8 cellular contexts compared by ENCODE assay signal in the genomic region with DNA sequence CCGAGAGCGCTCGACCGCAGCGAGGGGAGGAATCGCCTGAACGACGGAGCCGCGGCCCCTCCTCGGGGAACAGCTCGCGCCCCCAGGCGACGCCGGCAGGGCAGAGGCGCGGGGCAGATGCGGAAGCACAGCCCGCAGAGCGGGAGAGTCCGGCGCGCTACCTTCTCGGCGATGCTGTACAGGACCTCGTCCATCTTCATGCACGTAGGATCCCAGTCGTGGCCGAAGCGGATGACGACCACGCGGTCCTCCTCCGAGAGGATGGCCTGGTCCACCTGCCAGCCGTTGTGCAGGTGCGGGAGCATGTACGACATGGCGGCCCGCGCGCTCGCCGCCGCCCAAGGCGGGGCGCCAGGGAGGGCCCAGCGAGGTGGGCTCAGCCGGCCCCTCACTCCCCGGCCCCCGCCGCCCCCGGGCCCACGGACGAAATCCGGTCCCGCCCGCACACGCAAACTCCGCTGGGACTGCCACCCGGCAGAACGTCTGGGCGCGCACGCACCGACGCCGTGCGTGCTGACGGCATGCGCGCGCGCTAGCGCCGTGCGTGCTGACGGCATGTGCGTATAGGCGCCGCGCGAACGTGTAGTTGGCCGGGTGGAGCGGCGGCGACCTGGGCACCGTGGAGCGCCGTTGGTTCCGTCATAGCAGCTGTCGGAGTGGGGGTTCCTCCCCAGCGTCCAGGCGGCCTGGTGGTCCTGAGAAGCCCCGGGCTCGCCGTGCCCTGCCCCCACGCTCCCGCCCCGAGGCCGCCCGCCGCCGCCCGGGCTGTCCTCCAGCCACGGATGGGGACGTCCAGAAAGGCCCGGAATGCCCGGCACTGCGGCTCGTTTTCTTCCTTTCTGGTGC. TPM values are rescaled to one million over a fixed set of nuclear protein-coding genes. Genes with fewer than 3 reads are reported as not detected.
DNase-seq lines count a peak whose midpoint lies in the region; ATAC-seq, FAIRE-seq and TF ChIP-seq lines count a peak whose summit lies in the region.

A gene with protein sequence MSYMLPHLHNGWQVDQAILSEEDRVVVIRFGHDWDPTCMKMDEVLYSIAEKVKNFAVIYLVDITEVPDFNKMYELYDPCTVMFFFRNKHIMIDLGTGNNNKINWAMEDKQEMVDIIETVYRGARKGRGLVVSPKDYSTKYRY (minus strand): TSS at position 485 of the 846 bp plus-strand sequence. CDS start 171 bp downstream, at position 314.

- peak within 1 kb of the TSS; percentile 92 for H3K27ac Mint-ChIP-seq in central memory CD8-positive, alpha-beta T cell (ENCODE audit: low read depth)

- DNase-seq in AG09319 (ENCODE audit: extremely low read depth, low read depth), result peak; percentile 63
- DNase-seq in NCI-H345 treated with DMSO at 0.1 percent for 48 hours (lab: John Stamatoyannopoulos, UW; ENCODE audit: unreplicated experiment), result peak; percentile 60
- peak; percentile 67 to 71 for DNase-seq in central memory CD8-positive, alpha-beta T cell (ENCODE audit: low spot score in 2 of 2)
- peak; percentile 95 for DNase-seq in kidney
- peak; percentile 90 for DNase-seq in stimulated activated CD4-positive, alpha-beta T cell treated with anti-CD3 and anti-CD28 coated beads, Interleukin-15, amount 100 ng/mL, for 24 hours

- TF ChIP-seq CTCF in AG09319 (IDR thresholded peaks at IDR 0.05; ENCODE audit: low read depth, low read length) (peak; percentile 33), kidney (IDR thresholded peaks at IDR 0.05; ENCODE audit: borderline replicate concordance, extremely low read depth, insufficient read depth) (peak; percentile 12)

- peak; percentile 89 for ATAC-seq in GM18873 (IDR thresholded peaks at IDR 0.05; ENCODE audit: low FRiP score, unreplicated experiment)
- peak; percentile 97 for ATAC-seq in HG03135 (IDR thresholded peaks at IDR 0.05; ENCODE audit: unreplicated experiment)
- peak; percentile 98 to 99 for ATAC-seq in activated CD4-positive, CD25-positive, alpha-beta regulatory T cell treated with anti-CD3 and anti-CD28 coated beads, Interleukin-2, amount 50 U/mL, for 24 hours
- ATAC-seq in central memory CD8-positive, alpha-beta T cell (replicated peaks; ENCODE audit: extremely low read depth, poor library complexity, severe bottlenecking), result peak; percentile 93

- H3K36me3 Mint-ChIP-seq in central memory CD8-positive, alpha-beta T cell (ENCODE audit: insufficient read depth), result peaks cover 24% of the 10 kb centered on the region

- peaks cover 3 to 7% of the 10 kb centered on the region in 2 donors for H3K4me1 ChIP-seq in kidney (ENCODE audit: control insufficient read depth in 1 of 2, insufficient read depth in 1 of 2, low read depth in 1 of 2, low read length in 2 of 2)

- H3K4me1 Mint-ChIP-seq in central memory CD8-positive, alpha-beta T cell, result peaks cover 47% of the 10 kb centered on the region

- H3K27ac ChIP-seq in kidney (ENCODE audit: low read depth in 2 of 2, low read length in 2 of 2), result peak within 1 kb of the TSS; percentile 96 to 97

- H3K4me3 ChIP-seq in kidney (ENCODE audit: low read length in 2 of 2), result peak within 1 kb of the TSS; percentile 87 to 88

- peak within 1 kb of the TSS; percentile 44 to 85 for H3K9ac ChIP-seq in kidney (ENCODE audit: low read length in 2 of 2)

- H3K9me3 ChIP-seq in kidney (ENCODE audit: control insufficient read depth in 1 of 2, low read length in 2 of 2), result no peaks in the 10 kb centered on the region

- no peak for FAIRE-seq in kidney (lab: Jason Lieb, UNC)

- peak within 1 kb of the TSS; percentile 86 for H3K4me3 Mint-ChIP-seq in central memory CD8-positive, alpha-beta T cell

- H3K27me3 Mint-ChIP-seq in central memory CD8-positive, alpha-beta T cell, result peaks cover 4% of the 10 kb centered on the region

- H3K9me3 Mint-ChIP-seq in central memory CD8-positive, alpha-beta T cell, result no peaks in the 10 kb centered on the region

- no peaks in the 10 kb centered on the region for H3K36me3 ChIP-seq in kidney (ENCODE audit: control insufficient read depth in 1 of 2, insufficient read depth in 2 of 2, low read length in 2 of 2)

- intact Hi-C loops in kidney (cut with DNase I), result no loop called here

RNA-seq across cellular contexts. Expression of the gene that starts here (rescaled TPM):
- 76.7 TPM for total RNA-seq in kidney
- 178 TPM for polyA plus RNA-seq in kidney (ENCODE audit: insufficient read depth, low read depth, low replicate concordance)

Comparison
In these comparisons a context has a peak if more than half of its experiments do, and no peak if none do; other contexts are left out.
1. Peak in every context shown above with its lines: DNase-seq, ATAC-seq, H3K4me3 ChIP-seq and H3K27ac ChIP-seq.